ENCODE assay signal across 1 cellular context in the genomic region with DNA sequence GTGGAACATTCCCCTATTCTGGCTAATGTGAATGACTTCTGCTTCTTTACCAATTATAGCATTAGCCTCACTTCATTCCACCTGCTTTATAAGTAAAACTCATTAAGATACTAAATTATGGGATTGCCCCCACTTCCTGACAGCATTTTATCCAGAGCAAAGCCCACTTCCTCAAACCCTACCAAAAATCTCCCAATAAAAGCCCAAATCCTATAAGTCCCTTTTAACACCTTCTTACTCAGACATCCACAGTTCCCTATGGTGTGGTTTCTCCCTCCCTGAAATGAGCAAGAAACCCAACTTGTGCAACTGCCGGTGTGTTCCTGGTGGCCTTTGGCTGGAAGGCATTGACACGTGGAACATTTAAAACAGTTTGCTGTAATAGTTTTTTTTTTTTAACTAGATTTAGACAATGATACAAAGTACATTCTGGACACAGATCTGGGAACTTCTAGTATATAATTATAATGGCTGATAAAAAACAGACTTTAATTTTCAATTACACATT.
TF ChIP-seq lines count a peak whose summit lies in the region.

No MANE protein-coding gene starts in this region.

TF ChIP-seq in K562, 482 proteins besides CTCF, POLR2A, EP300 and RAD21:
- TF ChIP-seq, protein P1, sequence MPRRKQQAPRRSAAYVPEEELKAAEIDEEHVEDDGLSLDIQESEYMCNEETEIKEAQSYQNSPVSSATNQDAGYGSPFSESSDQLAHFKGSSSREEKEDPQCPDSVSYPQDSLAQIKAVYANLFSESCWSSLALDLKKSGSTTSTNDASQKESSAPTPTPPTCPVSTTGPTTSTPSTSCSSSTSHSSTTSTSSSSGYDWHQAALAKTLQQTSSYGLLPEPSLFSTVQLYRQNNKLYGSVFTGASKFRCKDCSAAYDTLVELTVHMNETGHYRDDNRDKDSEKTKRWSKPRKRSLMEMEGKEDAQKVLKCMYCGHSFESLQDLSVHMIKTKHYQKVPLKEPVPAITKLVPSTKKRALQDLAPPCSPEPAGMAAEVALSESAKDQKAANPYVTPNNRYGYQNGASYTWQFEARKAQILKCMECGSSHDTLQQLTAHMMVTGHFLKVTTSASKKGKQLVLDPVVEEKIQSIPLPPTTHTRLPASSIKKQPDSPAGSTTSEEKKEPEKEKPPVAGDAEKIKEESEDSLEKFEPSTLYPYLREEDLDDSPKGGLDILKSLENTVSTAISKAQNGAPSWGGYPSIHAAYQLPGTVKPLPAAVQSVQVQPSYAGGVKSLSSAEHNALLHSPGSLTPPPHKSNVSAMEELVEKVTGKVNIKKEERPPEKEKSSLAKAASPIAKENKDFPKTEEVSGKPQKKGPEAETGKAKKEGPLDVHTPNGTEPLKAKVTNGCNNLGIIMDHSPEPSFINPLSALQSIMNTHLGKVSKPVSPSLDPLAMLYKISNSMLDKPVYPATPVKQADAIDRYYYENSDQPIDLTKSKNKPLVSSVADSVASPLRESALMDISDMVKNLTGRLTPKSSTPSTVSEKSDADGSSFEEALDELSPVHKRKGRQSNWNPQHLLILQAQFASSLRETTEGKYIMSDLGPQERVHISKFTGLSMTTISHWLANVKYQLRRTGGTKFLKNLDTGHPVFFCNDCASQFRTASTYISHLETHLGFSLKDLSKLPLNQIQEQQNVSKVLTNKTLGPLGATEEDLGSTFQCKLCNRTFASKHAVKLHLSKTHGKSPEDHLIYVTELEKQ (CRISPR knock-in tag; IDR thresholded peaks at IDR 0.05), result no peak
- no peak for TF ChIP-seq PHTF2 (CRISPR knock-in tag; IDR thresholded peaks at IDR 0.05)
- TF ChIP-seq, protein P2, sequence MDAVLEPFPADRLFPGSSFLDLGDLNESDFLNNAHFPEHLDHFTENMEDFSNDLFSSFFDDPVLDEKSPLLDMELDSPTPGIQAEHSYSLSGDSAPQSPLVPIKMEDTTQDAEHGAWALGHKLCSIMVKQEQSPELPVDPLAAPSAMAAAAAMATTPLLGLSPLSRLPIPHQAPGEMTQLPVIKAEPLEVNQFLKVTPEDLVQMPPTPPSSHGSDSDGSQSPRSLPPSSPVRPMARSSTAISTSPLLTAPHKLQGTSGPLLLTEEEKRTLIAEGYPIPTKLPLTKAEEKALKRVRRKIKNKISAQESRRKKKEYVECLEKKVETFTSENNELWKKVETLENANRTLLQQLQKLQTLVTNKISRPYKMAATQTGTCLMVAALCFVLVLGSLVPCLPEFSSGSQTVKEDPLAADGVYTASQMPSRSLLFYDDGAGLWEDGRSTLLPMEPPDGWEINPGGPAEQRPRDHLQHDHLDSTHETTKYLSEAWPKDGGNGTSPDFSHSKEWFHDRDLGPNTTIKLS (IDR thresholded peaks at IDR 0.05; ENCODE audit: borderline replicate concordance, low read depth), result no peak
- TF ChIP-seq SAFB2 (IDR thresholded peaks at IDR 0.05; ENCODE audit: borderline replicate concordance, low read depth, low read length, severe bottlenecking), result no peak
- TF ChIP-seq ZEB2 (IDR thresholded peaks at IDR 0.05), result no peak
- no peak for TF ChIP-seq NFE2 (IDR thresholded peaks at IDR 0.05; ENCODE audit: low read depth)
- TF ChIP-seq TRIM28 (IDR thresholded peaks at IDR 0.05), result no peak
- TF ChIP-seq ZNF354B (CRISPR knock-in tag; IDR thresholded peaks at IDR 0.05), result no peak
- TF ChIP-seq CHCHD3 (CRISPR knock-in tag; IDR thresholded peaks at IDR 0.05), result no peak
- TF ChIP-seq, protein P3, sequence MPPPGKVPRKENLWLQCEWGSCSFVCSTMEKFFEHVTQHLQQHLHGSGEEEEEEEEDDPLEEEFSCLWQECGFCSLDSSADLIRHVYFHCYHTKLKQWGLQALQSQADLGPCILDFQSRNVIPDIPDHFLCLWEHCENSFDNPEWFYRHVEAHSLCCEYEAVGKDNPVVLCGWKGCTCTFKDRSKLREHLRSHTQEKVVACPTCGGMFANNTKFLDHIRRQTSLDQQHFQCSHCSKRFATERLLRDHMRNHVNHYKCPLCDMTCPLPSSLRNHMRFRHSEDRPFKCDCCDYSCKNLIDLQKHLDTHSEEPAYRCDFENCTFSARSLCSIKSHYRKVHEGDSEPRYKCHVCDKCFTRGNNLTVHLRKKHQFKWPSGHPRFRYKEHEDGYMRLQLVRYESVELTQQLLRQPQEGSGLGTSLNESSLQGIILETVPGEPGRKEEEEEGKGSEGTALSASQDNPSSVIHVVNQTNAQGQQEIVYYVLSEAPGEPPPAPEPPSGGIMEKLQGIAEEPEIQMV (tag; conservative IDR thresholded peaks at IDR 0.05; ENCODE audit: low read depth), result no peak
